Comparison of ENCODE assay signal across 20 cellular contexts in the genomic region with DNA sequence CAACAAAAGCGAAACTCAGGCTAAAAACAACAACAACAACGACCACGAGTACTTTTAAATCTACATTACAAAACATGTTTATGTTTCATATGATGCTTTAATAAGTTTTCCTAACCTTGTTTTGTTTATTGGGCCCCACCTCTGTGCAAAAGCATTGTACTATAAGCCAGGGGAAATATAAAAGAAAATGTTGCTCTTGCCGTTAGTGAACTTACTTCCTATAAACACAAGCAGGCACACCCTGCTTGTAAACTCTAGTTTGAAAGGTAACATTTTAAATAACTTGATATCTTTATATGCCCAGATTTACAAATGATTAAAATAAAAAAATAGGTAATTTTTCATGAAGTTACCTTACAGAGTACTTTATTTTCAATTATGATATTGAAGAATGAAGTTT. TPM values are rescaled to one million over a fixed set of nuclear protein-coding genes. Genes with fewer than 3 reads are reported as not detected.
DNase-seq lines count a peak whose midpoint lies in the region; ATAC-seq and TF ChIP-seq lines count a peak whose summit lies in the region.
"Had no signal": no experiment of that assay in that cellular context is flagged by ENCODE, and none has a peak within 500 bp of the region (broad histone marks: within the 10 kb centered on the region; RNA-seq: fewer than 3 reads in every experiment).

No MANE protein-coding gene starts in this region.

- intact Hi-C loops in left ventricle myocardium inferior (cut with micrococcal nuclease) (loop anchor here (5.0 to 10.0 kb wide), 2 partner anchors 109 to 301 kb away; no protein-coding TSS in a partner anchor), left cardiac atrium (cut with DNase I) (no loop called here), transverse colon (cut with DNase I; ENCODE audit: low total_unique reads) (no loop called here)

- H3K27me3 ChIP-seq in left ventricle myocardium inferior (ENCODE audit: low read depth) (no peaks in the 10 kb centered on the region), OCI-LY1 (ENCODE audit: insufficient read depth, low read length) (no peaks in the 10 kb centered on the region), transverse colon (no peaks in the 10 kb centered on the region)
- H3K27me3 ChIP-seq: colonic mucosa, upper lobe of right lung had no signal

- no peaks in the 10 kb centered on the region for H3K9me2 ChIP-seq in OCI-LY1 (ENCODE audit: low read depth, low read length)

- peak overlapping the region; percentile 17; the same call in 1 of the 2 replicates for H3K9ac ChIP-seq in OCI-LY1 (ENCODE audit: low read length)
- H3K9ac ChIP-seq: parathyroid adenoma had no signal

- H3K4me2 ChIP-seq in OCI-LY1 (ENCODE audit: low read length) = peak overlapping the region; percentile 40

- H3K79me2 ChIP-seq in OCI-LY1 (ENCODE audit: insufficient read depth, low read length) = peaks cover 73% of the 10 kb centered on the region

- in situ Hi-C loops in transverse colon (cut with MboI; ENCODE audit: low pct_ligation_motif_present in 1 of 4, low pct_unique_long_range_greater_than_20kb in 1 of 4, low sequenced_read_pairs in 3 of 4) = loop anchor here in 1 of 4 donors (25.0 kb wide), 1 partner anchor 104 kb away; no protein-coding TSS in a partner anchor

- no peaks in the 10 kb centered on the region for H3K9me3 ChIP-seq in left ventricle myocardium inferior (replicated peaks)
- H3K9me3 ChIP-seq in OCI-LY1 (ENCODE audit: low read length) = no peaks in the 10 kb centered on the region
- H3K9me3 ChIP-seq in transverse colon = no peaks in the 10 kb centered on the region
- H3K9me3 ChIP-seq: colonic mucosa, upper lobe of right lung had no signal

- TF ChIP-seq EP300 in transverse colon (IDR thresholded peaks at IDR 0.05; ENCODE audit: low read depth) = no peak

- H3K27ac ChIP-seq in left ventricle myocardium inferior (replicated peaks) (no peak overlapping the region), OCI-LY1 (ENCODE audit: low read depth, low read length, poor library complexity, severe bottlenecking) (no peak overlapping the region), transverse colon (peak overlapping the region; percentile 49 to 63 (median 58))
- H3K27ac ChIP-seq: colonic mucosa, parathyroid adenoma, upper lobe of right lung had no signal

- DNase-seq in left ventricle myocardium inferior (no peak), left cardiac atrium (no peak), dermis blood vessel endothelial cell (peak; percentile 15), transverse colon (no peak), GM19240 (ENCODE audit: insufficient read length, low spot score) (no peak)
- no peak for DNase-seq in stimulated activated CD4-positive, alpha-beta T cell treated with anti-CD3 and anti-CD28 coated beads, Interleukin-2, amount 100 ng/mL, for 48 hours
- DNase-seq: activated naive CD4-positive, alpha-beta T cell treated with anti-CD3 and anti-CD28 coated beads, Interleukin-2, amount 50 U/mL, for 16 hours; colonic mucosa; DMS 273 treated with DMSO at 0.1 percent for 48 hours; GDM1; H7; natural killer cell; NCI-H1417; NCI-H510A treated with DMSO at 0.1 percent for 48 hours; stimulated activated CD4-positive, alpha-beta T cell treated with anti-CD3 and anti-CD28 coated beads, Interleukin-1b, Interleukin-23, amount 100 ng/mL, for 48 hours; stimulated activated naive CD8-positive, alpha-beta T cell treated with anti-CD3 and anti-CD28 coated beads, Interleukin-15, Interleukin-2, amounts not matched to agents 100 U/mL and 50 U/mL, for 24 hours; upper lobe of right lung had no signal

- ATAC-seq in left cardiac atrium = no peak
- ATAC-seq in activated CD4-positive, CD25-positive, alpha-beta regulatory T cell treated with anti-CD3 and anti-CD28 coated beads, Interleukin-2, amount 50 U/mL, for 24 hours = no peak
- ATAC-seq: stimulated activated naive CD8-positive, alpha-beta T cell treated with anti-CD3 and anti-CD28 coated beads, Interleukin-15, Interleukin-2, amounts not matched to agents 100 U/mL and 50 U/mL, for 24 hours; upper lobe of right lung had no signal

- H3K4me1 ChIP-seq in left ventricle myocardium inferior (peaks cover 77% of the 10 kb centered on the region), OCI-LY1 (ENCODE audit: insufficient read depth, low read length, severe bottlenecking) (peaks cover 35% of the 10 kb centered on the region), transverse colon (peaks cover 7 to 69% (median 25%) of the 10 kb centered on the region in 4 donors)
- H3K4me1 ChIP-seq: parathyroid adenoma had no signal

- WGBS in transverse colon (ENCODE audit: low coverage in 1 of 2), 2 donors = 30 to 36% methylated on average over 4 of the region's 4 CpGs

- H3K4me3 ChIP-seq in left ventricle myocardium inferior = peak overlapping the region; percentile 44
- H3K4me3 ChIP-seq in OCI-LY1 (ENCODE audit: low read depth, low read length, poor library complexity, severe bottlenecking) = no peak overlapping the region
- peak overlapping the region in 1 of 4 donors; percentile 26 for H3K4me3 ChIP-seq in transverse colon
- H3K4me3 ChIP-seq: colonic mucosa, upper lobe of right lung had no signal

- TF ChIP-seq CTCF in left ventricle myocardium inferior (IDR thresholded peaks at IDR 0.05; ENCODE audit: borderline replicate concordance) (no peak), OCI-LY1 (IDR thresholded peaks at IDR 0.05; ENCODE audit: low read length) (no peak), transverse colon (IDR thresholded peaks at IDR 0.05) (no peak)

- no peak overlapping the region for H2AFZ ChIP-seq in OCI-LY1 (ENCODE audit: low read length)
- H2AFZ ChIP-seq: parathyroid adenoma had no signal

- 0 out of 2 replicates have a peak, but pooled peaks cover 6% of the 10 kb centered on the region for H3F3A ChIP-seq in OCI-LY1 (ENCODE audit: insufficient read depth, low read length)

- TF ChIP-seq POLR2A in transverse colon (IDR thresholded peaks at IDR 0.05) = no peak

- no peaks in the 10 kb centered on the region for H3K36me3 ChIP-seq in left ventricle myocardium inferior
- H3K36me3 ChIP-seq in OCI-LY1 (ENCODE audit: insufficient read depth, low read length) = peaks cover 3% of the 10 kb centered on the region; the same call in 1 of the 2 replicates
- no peaks in the 10 kb centered on the region for H3K36me3 ChIP-seq in transverse colon
- H3K36me3 ChIP-seq: colonic mucosa, upper lobe of right lung had no signal

- H4K20me1 ChIP-seq in OCI-LY1 (ENCODE audit: insufficient read depth, low read length) = no peaks in the 10 kb centered on the region

RNA-seq across cellular contexts. Expression of a gene that starts 19.2 kb away (rescaled TPM):
- 17.0 TPM for total RNA-seq in left ventricle myocardium inferior
- 10 to 100 TPM; 21.0 to 23.0 TPM for total RNA-seq in left cardiac atrium
- total RNA-seq in dermis blood vessel endothelial cell = 24.3 and 24.8 TPM in 2 replicates
- 100 to 1,000 TPM in 1 of 4 donors, 10 to 100 TPM in 3; 40.3 to 148 (median 62.2) TPM for total RNA-seq in transverse colon

Comparison
In these comparisons a context has a peak if more than half of its experiments do, and no peak if none do; other contexts are left out.
1. H3K27ac ChIP-seq: peak in transverse colon (4 of 4); none in left ventricle myocardium inferior (single experiment) and OCI-LY1 (single experiment).